ENCODE assay signal across 1 cellular context in genomic region chr3:173410836-173411235, GRCh38.
TF ChIP-seq lines count a peak whose summit lies in the region.

No MANE protein-coding gene starts in this region.

TF ChIP-seq in H1, 55 proteins besides CTCF, POLR2A, EP300 and RAD21:
- TF ChIP-seq PHF8 (conservative IDR thresholded peaks at IDR 0.05; ENCODE audit: low read depth, low read length) (no peak), MAX (IDR thresholded peaks at IDR 0.05) (no peak), BRCA1 (IDR thresholded peaks at IDR 0.05; ENCODE audit: low read depth, low read length) (no peak), CTBP2 (IDR thresholded peaks at IDR 0.05; ENCODE audit: borderline replicate concordance, insufficient read depth, insufficient read length, low read length) (no peak), SP4 (IDR thresholded peaks at IDR 0.05; ENCODE audit: low read length) (no peak), CHD2 (IDR thresholded peaks at IDR 0.05; ENCODE audit: low read length) (no peak), SIRT6 (IDR thresholded peaks at IDR 0.05; ENCODE audit: low read length) (no peak), CHD7 (IDR thresholded peaks at IDR 0.05; ENCODE audit: insufficient replicate concordance, low read length) (no peak), RBBP5 (IDR thresholded peaks at IDR 0.05; ENCODE audit: borderline replicate concordance, low read depth, low read length) (no peak), HDAC2 (IDR thresholded peaks at IDR 0.05; ENCODE audit: borderline replicate concordance in 1 of 2, low read depth in 2 of 2, low read length in 2 of 2) (no peak), ZNF274 (IDR thresholded peaks at IDR 0.05; ENCODE audit: borderline replicate concordance, extremely low read depth, low read length) (no peak), NANOG (IDR thresholded peaks at IDR 0.05; ENCODE audit: insufficient read depth, low read depth, low read length, poor library complexity, severe bottlenecking) (no peak), E2F6 (IDR thresholded peaks at IDR 0.05) (no peak), TCF12 (IDR thresholded peaks at IDR 0.05; ENCODE audit: low read depth, low read length) (no peak)
